ENCODE assay signal across 14 cellular contexts in the genomic region with DNA sequence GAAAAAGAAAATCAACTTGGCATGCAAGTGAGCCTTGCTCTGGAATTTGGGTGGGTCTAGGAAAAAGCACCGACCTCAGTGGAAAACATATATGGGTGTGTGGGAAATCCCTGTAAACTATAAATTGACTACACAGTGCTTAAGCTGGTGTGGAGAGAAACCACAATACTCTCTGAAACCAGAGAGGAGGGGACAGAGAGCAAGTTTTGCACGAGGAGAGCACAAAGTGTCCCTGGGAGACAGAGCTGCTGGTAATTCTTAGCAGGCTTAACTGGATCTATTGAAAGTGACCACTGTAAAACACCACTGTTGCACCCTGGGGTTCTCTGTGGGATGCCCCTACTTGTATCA. TPM values are rescaled to one million over a fixed set of nuclear protein-coding genes. Genes with fewer than 3 reads are reported as not detected.
DNase-seq lines count a peak whose midpoint lies in the region; ATAC-seq and TF ChIP-seq lines count a peak whose summit lies in the region.
"Had no signal": no experiment of that assay in that cellular context is flagged by ENCODE, and none has a peak within 500 bp of the region (broad histone marks: within the 10 kb centered on the region; RNA-seq: fewer than 3 reads in every experiment).

No MANE protein-coding gene starts in this region.

- H3K4me1 Mint-ChIP-seq in natural killer cell treated with Interleukin-12 subunit alpha and Interleukin-12 subunit beta and Interleukin-15 and Interleukin-18, amount 100 ng/mL, for 72 hours (ENCODE audit: low read depth in 2 of 2) = no peaks in the 10 kb centered on the region

- TF ChIP-seq POLR2A in GM18505 (IDR thresholded peaks at IDR 0.05; ENCODE audit: borderline replicate concordance, extremely low read depth, insufficient read depth, insufficient read length) = no peak

- no peaks in the 10 kb centered on the region for H3K9me3 Mint-ChIP-seq in natural killer cell treated with Interleukin-12 subunit alpha and Interleukin-12 subunit beta and Interleukin-15 and Interleukin-18, amount 100 ng/mL, for 72 hours
- H3K9me3 Mint-ChIP-seq: stimulated activated naive CD8-positive, alpha-beta T cell treated with anti-CD3 and anti-CD28 coated beads, Interleukin-15, Interleukin-2, amounts not matched to agents 100 ng/mL and 50 ng/mL, for 24 hours had no signal

- DNase-seq in foreskin keratinocyte (no peak), cortex of kidney (lab: John Stamatoyannopoulos, UW) (no peak), SHP77 (lab: John Stamatoyannopoulos, UW) (no peak)
- DNase-seq in effector CD4-positive, alpha-beta T cell = no peak
- no peak for DNase-seq in natural killer cell treated with Interleukin-12 subunit alpha and Interleukin-12 subunit beta and Interleukin-15 and Interleukin-18, amount 100 ng/mL, for 72 hours (ENCODE audit: low spot score)
- DNase-seq: COR-L47, dorsolateral prefrontal cortex, islet precursor cell, right cardiac atrium had no signal

- peaks cover 64% of the 10 kb centered on the region for H3K4me1 ChIP-seq in foreskin keratinocyte

- no peak overlapping the region for H3K27ac Mint-ChIP-seq in natural killer cell treated with Interleukin-12 subunit alpha and Interleukin-12 subunit beta and Interleukin-15 and Interleukin-18, amount 100 ng/mL, for 72 hours
- H3K27ac Mint-ChIP-seq: stimulated activated naive CD8-positive, alpha-beta T cell treated with anti-CD3 and anti-CD28 coated beads, Interleukin-15, Interleukin-2, amounts not matched to agents 100 ng/mL and 50 ng/mL, for 24 hours had no signal

- H3K4me3 Mint-ChIP-seq in natural killer cell treated with Interleukin-12 subunit alpha and Interleukin-12 subunit beta and Interleukin-15 and Interleukin-18, amount 100 ng/mL, for 72 hours = no peak overlapping the region
- H3K4me3 Mint-ChIP-seq: stimulated activated naive CD8-positive, alpha-beta T cell treated with anti-CD3 and anti-CD28 coated beads, Interleukin-15, Interleukin-2, amounts not matched to agents 100 ng/mL and 50 ng/mL, for 24 hours had no signal

- peak overlapping the region; percentile 92 for H3K27ac ChIP-seq in foreskin keratinocyte
- H3K27ac ChIP-seq: dorsolateral prefrontal cortex, SK-N-MC had no signal

- peaks cover 21 to 26% of the 10 kb centered on the region in 2 donors for H3K27me3 Mint-ChIP-seq in natural killer cell treated with Interleukin-12 subunit alpha and Interleukin-12 subunit beta and Interleukin-15 and Interleukin-18, amount 100 ng/mL, for 72 hours

- H3K27me3 ChIP-seq in foreskin keratinocyte = no peaks in the 10 kb centered on the region

- ATAC-seq in GM18505 (IDR thresholded peaks at IDR 0.05; ENCODE audit: unreplicated experiment) = peak; percentile 60
- peak; percentile 64 for ATAC-seq in GM21381 (IDR thresholded peaks at IDR 0.05; ENCODE audit: unreplicated experiment)
- peak; percentile 68 for ATAC-seq in HG03135 (IDR thresholded peaks at IDR 0.05; ENCODE audit: unreplicated experiment)
- no peak for ATAC-seq in foreskin keratinocyte
- ATAC-seq in natural killer cell treated with Interleukin-12 subunit alpha and Interleukin-12 subunit beta and Interleukin-15 and Interleukin-18, amount 100 ng/mL, for 72 hours = no peak
- ATAC-seq: right cardiac atrium had no signal

- peak; percentile 13 for TF ChIP-seq CTCF in foreskin keratinocyte (conservative IDR thresholded peaks at IDR 0.05)

- H3K36me3 Mint-ChIP-seq in natural killer cell treated with Interleukin-12 subunit alpha and Interleukin-12 subunit beta and Interleukin-15 and Interleukin-18, amount 100 ng/mL, for 72 hours = no peaks in the 10 kb centered on the region

RNA-seq across cellular contexts. Expression of gene KCNJ15, which starts 12.8 kb away (rescaled TPM):
- total RNA-seq in foreskin keratinocyte = 35.6 and 42.7 TPM in 2 replicates
- polyA plus RNA-seq in foreskin keratinocyte = 16.0 and 24.5 TPM in 2 replicates
- total RNA-seq in natural killer cell treated with Interleukin-12 subunit alpha and Interleukin-12 subunit beta and Interleukin-15 and Interleukin-18, amount 100 ng/mL, for 72 hours = not detected

Comparison
In these comparisons a context has a peak if more than half of its experiments do, and no peak if none do; other contexts are left out.
1. ATAC-seq: peak in GM18505 (single experiment), GM21381 (single experiment) and HG03135 (single experiment); none in foreskin keratinocyte (single experiment) and natural killer cell treated with Interleukin-12 subunit alpha and Interleukin-12 subunit beta and Interleukin-15 and Interleukin-18, amount 100 ng/mL, for 72 hours (0 of 2).
2. RNA of gene KCNJ15, which starts 12.8 kb away (total RNA-seq): 35.6 to 42.7 TPM in foreskin keratinocyte; not detected in natural killer cell treated with Interleukin-12 subunit alpha and Interleukin-12 subunit beta and Interleukin-15 and Interleukin-18, amount 100 ng/mL, for 72 hours; every median in the first group is over 10 times any median in the second.